Comparison of ENCODE assay signal across 8 cellular contexts in the genomic region with DNA sequence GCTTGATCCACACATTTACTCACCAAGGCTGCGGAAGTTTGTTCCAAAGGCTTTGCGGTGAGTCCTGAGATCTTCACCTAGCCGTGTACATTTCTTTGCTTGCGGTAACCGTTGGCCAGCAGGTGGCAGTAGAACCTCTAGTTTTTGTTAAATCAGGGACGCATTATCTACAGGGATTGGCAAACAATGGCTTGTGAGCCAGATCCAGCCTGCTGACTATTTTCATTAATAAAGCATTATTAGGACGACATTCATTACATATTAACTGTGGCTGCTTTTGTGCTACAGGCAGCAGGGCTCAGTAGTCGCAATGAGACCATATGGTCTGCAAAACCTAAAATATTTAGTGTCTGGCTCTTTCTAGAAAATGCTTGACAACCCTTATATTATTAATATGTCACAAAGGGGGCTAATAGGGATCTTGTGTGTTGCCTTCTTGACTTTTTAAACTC.
DNase-seq lines count a peak whose midpoint lies in the region; ATAC-seq, FAIRE-seq and TF ChIP-seq lines count a peak whose summit lies in the region.

No MANE protein-coding gene starts in this region.

- no peak overlapping the region for H2AFZ ChIP-seq in endothelial cell of umbilical vein (ENCODE audit: low read depth, low read length)

- peaks cover 0 to 3% of the 10 kb centered on the region in 2 experiments for H3K27me3 ChIP-seq in endothelial cell of umbilical vein (ENCODE audit: control insufficient read depth in 2 of 2, insufficient read depth in 2 of 2, low read length in 2 of 2)

- no peaks in the 10 kb centered on the region for H3K36me3 ChIP-seq in endothelial cell of umbilical vein (ENCODE audit: control insufficient read depth in 2 of 2, extremely low read depth in 1 of 2, insufficient read depth in 2 of 2, low read length in 2 of 2)

- no peaks in the 10 kb centered on the region for H3K9me3 ChIP-seq in endothelial cell of umbilical vein (replicated peaks; ENCODE audit: control insufficient read depth, insufficient read depth, low read length)

- no peaks in the 10 kb centered on the region for H3K4me1 ChIP-seq in endothelial cell of umbilical vein (ENCODE audit: control insufficient read depth, extremely low read depth, insufficient read depth, low read length)

- intact Hi-C loops in activated CD8-positive, alpha-beta T cell treated with anti-CD3 and anti-CD28 coated beads for 36 hours (cut with micrococcal nuclease) = loop anchor here (5.0 kb wide), 2 partner anchors 427 to 552 kb away; no protein-coding TSS in a partner anchor
- intact Hi-C loops in endothelial cell of umbilical vein (cut with micrococcal nuclease) = loop anchor here (1.0 to 5.0 kb wide), 2 partner anchors 172 to 309 kb away; a partner anchor contains a TSS

- H3K27ac ChIP-seq in endothelial cell of umbilical vein (ENCODE audit: insufficient read depth, low read depth, low read length) = no peak overlapping the region

- DNase-seq in NK-92 treated with Interleukin-12 subunit alpha and Interleukin-12 subunit beta, amount 100 ng/mL, for 24 hours (lab: John Stamatoyannopoulos, UW) = peak; percentile 10
- DNase-seq in NK-92 (lab: John Stamatoyannopoulos, UW; ENCODE audit: unreplicated experiment) (no peak), HK-2 (ENCODE audit: unreplicated experiment) (peak; percentile 77), NCI-H774 (lab: John Stamatoyannopoulos, UW) (peak; percentile 62), endothelial cell of umbilical vein (ENCODE audit: low read depth, low spot score) (peak; percentile 72), middle frontal gyrus (ENCODE audit: extremely low spot score, low spot score) (peak; percentile 67)
- peak; percentile 85 for DNase-seq in activated CD8-positive, alpha-beta T cell treated with anti-CD3 and anti-CD28 coated beads for 36 hours
- DNase-seq in stimulated activated CD8-positive, alpha-beta memory T cell treated with anti-CD3 and anti-CD28 coated beads, Interleukin-4, amount 100 ng/mL, for 24 hours (ENCODE audit: low read depth) = peak; percentile 45

- no peak overlapping the region for H3K4me3 ChIP-seq in endothelial cell of umbilical vein (replicated peaks in 1 of 3; ENCODE audit: insufficient read depth in 1 of 3, low read depth in 1 of 3, low read length in 3 of 3)

- TF ChIP-seq CTCF in activated CD8-positive, alpha-beta T cell treated with anti-CD3 and anti-CD28 coated beads for 36 hours (IDR thresholded peaks at IDR 0.05) = peak; percentile 73
- peak; percentile 78 to 82 for TF ChIP-seq CTCF in endothelial cell of umbilical vein (IDR thresholded peaks at IDR 0.05; ENCODE audit: extremely low read depth in 1 of 2, insufficient read depth in 1 of 2, low read depth in 1 of 2, low read length in 2 of 2)

- no peak overlapping the region for H3K4me3 Mint-ChIP-seq in activated CD8-positive, alpha-beta T cell treated with anti-CD3 and anti-CD28 coated beads for 36 hours

- H3K36me3 Mint-ChIP-seq in activated CD8-positive, alpha-beta T cell treated with anti-CD3 and anti-CD28 coated beads for 36 hours (ENCODE audit: low read depth) = no peaks in the 10 kb centered on the region

- no peak overlapping the region for H3K4me2 ChIP-seq in endothelial cell of umbilical vein (ENCODE audit: insufficient read depth, low read length)

- no TSS peak for BruUV-seq in endothelial cell of umbilical vein (replicated peaks; lab: Mats Ljungman, UMichigan)

- H3K4me1 Mint-ChIP-seq in activated CD8-positive, alpha-beta T cell treated with anti-CD3 and anti-CD28 coated beads for 36 hours (ENCODE audit: low read depth) = no peaks in the 10 kb centered on the region

- no peak for ATAC-seq in activated CD8-positive, alpha-beta T cell treated with anti-CD3 and anti-CD28 coated beads for 36 hours

- peaks cover 9% of the 10 kb centered on the region for H3K27me3 Mint-ChIP-seq in activated CD8-positive, alpha-beta T cell treated with anti-CD3 and anti-CD28 coated beads for 36 hours

- H3K9me3 Mint-ChIP-seq in activated CD8-positive, alpha-beta T cell treated with anti-CD3 and anti-CD28 coated beads for 36 hours = no peaks in the 10 kb centered on the region

- H3K9ac ChIP-seq in endothelial cell of umbilical vein (replicated peaks; ENCODE audit: extremely low read depth, insufficient read depth, low read length) = no peak overlapping the region

- POLR2A ChIA-PET in activated CD8-positive, alpha-beta T cell treated with anti-CD3 and anti-CD28 coated beads for 36 hours (lab: Charles Lee) = no interaction called here
- POLR2A ChIA-PET in endothelial cell of umbilical vein (lab: Charles Lee) = no interaction called here

- H3K79me2 ChIP-seq in endothelial cell of umbilical vein (ENCODE audit: control insufficient read depth, insufficient read depth, low read length) = no peaks in the 10 kb centered on the region

- CTCF ChIA-PET in activated CD8-positive, alpha-beta T cell treated with anti-CD3 and anti-CD28 coated beads for 36 hours (lab: Charles Lee) = interaction anchor here (2.4 kb wide), 1 partner anchor 19 kb away, joined by 6 read pairs; no protein-coding TSS in a partner anchor
- CTCF ChIA-PET in endothelial cell of umbilical vein (lab: Charles Lee) = interaction anchor here (2.4 to 2.9 kb wide), 4 partner anchors 116 to 553 kb away, joined by 15 to 38 read pairs (median 16); no protein-coding TSS in a partner anchor

- H3K9me1 ChIP-seq in endothelial cell of umbilical vein (replicated peaks; ENCODE audit: control insufficient read depth, extremely low read depth, insufficient read depth, low read length) = no peaks in the 10 kb centered on the region

- no peak for TF ChIP-seq POLR2A in endothelial cell of umbilical vein (IDR thresholded peaks at IDR 0.05; ENCODE audit: low read depth, low read length)

- no peaks in the 10 kb centered on the region for H4K20me1 ChIP-seq in endothelial cell of umbilical vein (replicated peaks; ENCODE audit: control insufficient read depth, extremely low read depth, insufficient read depth, low read length)

- FAIRE-seq in endothelial cell of umbilical vein (lab: Jason Lieb, UNC) = peak; percentile 95

- dilution Hi-C loops in endothelial cell of umbilical vein (cut with MboI; ENCODE audit: extremely low pct_ligation_motif_present, low sequenced_read_pairs) = no loop called here

- H3K27ac Mint-ChIP-seq in activated CD8-positive, alpha-beta T cell treated with anti-CD3 and anti-CD28 coated beads for 36 hours = no peak overlapping the region

TF ChIP-seq in endothelial cell of umbilical vein, 7 proteins besides CTCF, POLR2A, EP300 and RAD21:
- TF ChIP-seq GATA2 (IDR thresholded peaks at IDR 0.05; ENCODE audit: insufficient read depth, insufficient read length, low read depth, low read length) (no peak), MYC (IDR thresholded peaks at IDR 0.05; ENCODE audit: low read depth, low read length) (no peak), EZH2 (IDR thresholded peaks at IDR 0.05; ENCODE audit: borderline replicate concordance, low read depth, low read length, severe bottlenecking) (no peak), FOS (IDR thresholded peaks at IDR 0.05; ENCODE audit: borderline replicate concordance, insufficient read depth, low read length) (no peak)
